11 cellular contexts compared by ENCODE assay signal in genomic region chr7:47328392-47329319, GRCh38.
DNase-seq lines count a peak whose midpoint lies in the region; ATAC-seq and TF ChIP-seq lines count a peak whose summit lies in the region.
"Had no signal": no experiment of that assay in that cellular context is flagged by ENCODE, and none has a peak within 500 bp of the region (broad histone marks: within the 10 kb centered on the region; RNA-seq: fewer than 3 reads in every experiment).

No MANE protein-coding gene starts in this region.

- H3K36me3 Mint-ChIP-seq in chondrocyte (ENCODE audit: low read depth), result peaks cover 22% of the 10 kb centered on the region
- peaks cover 11 to 28% of the 10 kb centered on the region in 2 donors for H3K36me3 Mint-ChIP-seq in stimulated activated naive B cell treated with anti-CD40 and anti-IgM and Interleukin-4, amounts not matched to agents 10 μg/mL and 1 μg/mL and 100 μg/mL, for 72 hours

- no peak overlapping the region for H3K9ac ChIP-seq in Karpas-422 (ENCODE audit: low read length)

- peak overlapping the region; percentile 61 for H3K4me3 Mint-ChIP-seq in chondrocyte (ENCODE audit: unreplicated experiment)
- peak overlapping the region in 1 of 2 donors; percentile 44 for H3K4me3 Mint-ChIP-seq in stimulated activated naive B cell treated with anti-CD40 and anti-IgM and Interleukin-4, amounts not matched to agents 10 μg/mL and 1 μg/mL and 100 μg/mL, for 72 hours

- peaks cover 7% of the 10 kb centered on the region for H3K4me1 ChIP-seq in HEK293 (ENCODE audit: control insufficient read depth, insufficient read depth, low read length)
- H3K4me1 ChIP-seq in Karpas-422 (ENCODE audit: low read length), result peaks cover 23% of the 10 kb centered on the region

- no peaks in the 10 kb centered on the region for H3K9me2 ChIP-seq in Karpas-422 (replicated peaks; ENCODE audit: insufficient read depth, low read length)

- no peaks in the 10 kb centered on the region for H3K36me3 ChIP-seq in HEK293 (ENCODE audit: control insufficient read depth in 2 of 2, insufficient read depth in 1 of 2, low read length in 2 of 2)
- H3K36me3 ChIP-seq in Karpas-422 (ENCODE audit: insufficient read depth, low read length), result no peaks in the 10 kb centered on the region
- H3K36me3 ChIP-seq: neutrophil had no signal

- no peaks in the 10 kb centered on the region for H3K9me3 ChIP-seq in HEK293 (ENCODE audit: control insufficient read depth, insufficient read depth, low read depth, low read length)
- H3K9me3 ChIP-seq in Karpas-422 (ENCODE audit: low read length), result no peaks in the 10 kb centered on the region
- H3K9me3 ChIP-seq: neutrophil had no signal

- no peaks in the 10 kb centered on the region for H3K27me3 ChIP-seq in Karpas-422 (ENCODE audit: low read length)
- H3K27me3 ChIP-seq: neutrophil had no signal

- no peaks in the 10 kb centered on the region for H3K27me3 Mint-ChIP-seq in chondrocyte (ENCODE audit: low read depth)
- H3K27me3 Mint-ChIP-seq in stimulated activated naive B cell treated with anti-CD40 and anti-IgM and Interleukin-4, amounts not matched to agents 10 μg/mL and 1 μg/mL and 100 μg/mL, for 72 hours, result no peaks in the 10 kb centered on the region

- no peak overlapping the region for H2AFZ ChIP-seq in Karpas-422 (ENCODE audit: low read length)

- peaks cover 95% of the 10 kb centered on the region for H3K4me1 Mint-ChIP-seq in chondrocyte (ENCODE audit: low read depth)
- peaks cover 10 to 14% of the 10 kb centered on the region in 2 donors for H3K4me1 Mint-ChIP-seq in stimulated activated naive B cell treated with anti-CD40 and anti-IgM and Interleukin-4, amounts not matched to agents 10 μg/mL and 1 μg/mL and 100 μg/mL, for 72 hours

- peak overlapping the region; percentile 69 for H3K27ac ChIP-seq in HEK293 (ENCODE audit: extremely low read depth, low read depth, low read length)
- H3K27ac ChIP-seq in Karpas-422 (ENCODE audit: low read length), result no peak overlapping the region
- H3K27ac ChIP-seq: neutrophil had no signal

- H3K4me3 ChIP-seq in HEK293 (ENCODE audit: low read depth, low read length), result peak overlapping the region; percentile 13; the same call in 1 of the 2 replicates
- no peak overlapping the region for H3K4me3 ChIP-seq in Karpas-422 (ENCODE audit: low read length)

- POLR2A ChIA-PET in HEK293 (lab: Yijun Ruan, JAX), result interaction anchor here (0.6 kb wide), 1 partner anchor 151 kb away, joined by 3 read pairs; no protein-coding TSS in a partner anchor

- no peaks in the 10 kb centered on the region for H4K20me1 ChIP-seq in Karpas-422 (ENCODE audit: insufficient read depth, low read depth, low read length)

- CTCF ChIA-PET in HEK293 (lab: Yijun Ruan, JAX), result interaction anchor here (0.7 to 1.0 kb wide), 3 partner anchors 28 to 1406 kb away, joined by 3 to 6 read pairs (median 3); no protein-coding TSS in a partner anchor

- no peak overlapping the region for H3K4me2 ChIP-seq in Karpas-422 (ENCODE audit: low read depth, low read length, poor library complexity, severe bottlenecking)

- no peak for TF ChIP-seq CTCF in HEK293 (tag by site-specific recombination; IDR thresholded peaks at IDR 0.05)
- TF ChIP-seq CTCF in chondrocyte (IDR thresholded peaks at IDR 0.05), result no peak

- DNase-seq in chondrocyte (ENCODE audit: low spot score) (no peak), left lobe of liver (ENCODE audit: low spot score) (peak; percentile 41), Karpas-422 (no peak), NCI-H510A (lab: John Stamatoyannopoulos, UW) (no peak)
- no peak for DNase-seq in stimulated activated naive B cell treated with anti-CD40 and anti-IgM and Interleukin-4, amounts not matched to agents 10 μg/mL and 1 μg/mL and 100 μg/mL, for 72 hours
- DNase-seq: activated CD4-positive, alpha-beta T cell treated with anti-CD3 and anti-CD28 coated beads, Interleukin-2, amount 50 U/mL, for 48 hours; stimulated activated naive CD4-positive, alpha-beta T cell had no signal

- H3K79me2 ChIP-seq in Karpas-422 (ENCODE audit: low read length), result peaks cover 6% of the 10 kb centered on the region; the same call in 1 of the 2 replicates

- ATAC-seq in left lobe of liver, result no peak
- no peak for ATAC-seq in stimulated activated naive B cell treated with anti-CD40 and anti-IgM and Interleukin-4, amounts not matched to agents 10 μg/mL and 1 μg/mL and 100 μg/mL, for 72 hours (replicated peaks)
- no peak for ATAC-seq in GM21786 (IDR thresholded peaks at IDR 0.05; ENCODE audit: unreplicated experiment)
- ATAC-seq in GM18909 (IDR thresholded peaks at IDR 0.05; ENCODE audit: poor library complexity, unreplicated experiment), result no peak

- no peaks in the 10 kb centered on the region for H3K9me3 Mint-ChIP-seq in chondrocyte (ENCODE audit: low read depth)
- no peaks in the 10 kb centered on the region for H3K9me3 Mint-ChIP-seq in stimulated activated naive B cell treated with anti-CD40 and anti-IgM and Interleukin-4, amounts not matched to agents 10 μg/mL and 1 μg/mL and 100 μg/mL, for 72 hours

- H3K27ac Mint-ChIP-seq in chondrocyte (ENCODE audit: unreplicated experiment), result peak overlapping the region; percentile 99
- H3K27ac Mint-ChIP-seq in stimulated activated naive B cell treated with anti-CD40 and anti-IgM and Interleukin-4, amounts not matched to agents 10 μg/mL and 1 μg/mL and 100 μg/mL, for 72 hours, result peak overlapping the region; percentile 53

TF ChIP-seq in HEK293, 187 proteins besides CTCF, POLR2A, EP300 and RAD21:
- TF ChIP-seq SP3 (tag by site-specific recombination; IDR thresholded peaks at IDR 0.05) (no peak), ZNF335 (tag by site-specific recombination; conservative IDR thresholded peaks at IDR 0.05) (peak; percentile 36; the same call in 1 of the 2 replicates), ZNF707 (tag by site-specific recombination; IDR thresholded peaks at IDR 0.05) (no peak), ZFP3 (tag by site-specific recombination; IDR thresholded peaks at IDR 0.05; ENCODE audit: low read depth) (peak; percentile 92), ZNF239 (tag by site-specific recombination; IDR thresholded peaks at IDR 0.05) (no peak), PATZ1 (tag by site-specific recombination; IDR thresholded peaks at IDR 0.05) (0 out of 2 replicates have a peak, but pooled peaks have one; percentile 28)
